In the genomic region with DNA sequence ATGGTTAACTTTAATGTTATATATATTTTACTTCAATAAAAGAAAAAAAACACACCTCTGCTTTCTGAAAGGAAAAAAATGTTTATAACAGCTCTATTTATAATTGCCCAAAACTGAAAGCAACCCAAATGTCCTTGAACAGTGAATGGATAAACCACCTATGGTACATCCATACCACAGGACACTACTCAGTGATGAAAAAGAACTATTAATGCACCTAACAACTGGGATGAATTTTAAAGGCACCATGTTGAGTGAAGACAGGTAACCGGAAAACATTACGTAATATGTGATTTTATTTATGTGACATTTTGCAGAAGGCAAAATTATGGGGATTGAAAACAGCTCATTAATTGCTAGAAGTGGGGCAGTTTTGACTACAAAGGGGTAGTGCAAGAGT, we compare ENCODE assay signal across 34 cellular contexts.
"Had no signal": no experiment of that assay in that cellular context is flagged by ENCODE, and none has a peak within 500 bp of the region (broad histone marks: within the 10 kb centered on the region; RNA-seq: fewer than 3 reads in every experiment).

No MANE protein-coding gene starts in this region.

- H3K4me1 ChIP-seq: adrenal gland, breast epithelium had no signal

- H3K36me3 ChIP-seq: adrenal gland, brain microvascular endothelial cell, breast epithelium had no signal

- ATAC-seq: activated CD8-positive, alpha-beta T cell treated with anti-CD3 and anti-CD28 coated beads for 36 hours; activated naive CD4-positive, alpha-beta T cell treated with anti-CD3 and anti-CD28 coated beads, Interleukin-2, amount 50 U/mL, for 72 hours; activated T-cell treated with anti-CD3 and anti-CD28 coated beads, Interleukin-2, amount 50 U/mL, for 4 hours; activated T-cell treated with anti-CD3 and anti-CD28 coated beads, Interleukin-2, amount 50 U/mL, for 72 hours; activated T-helper 17 cell treated with anti-CD3 and anti-CD28 coated beads, Interleukin-2, amount 50 U/mL, for 72 hours; body of pancreas had no signal

- H3K9me3 ChIP-seq: adrenal gland, body of pancreas, breast epithelium had no signal

- H3K4me3 ChIP-seq: adrenal gland, body of pancreas, breast epithelium had no signal

- H3K27ac ChIP-seq: adrenal gland, body of pancreas, brain microvascular endothelial cell, breast epithelium, VCaP had no signal

- DNase-seq: activated B cell treated with CpG ODN at 0.5 μM for 24 hours; activated CD4-positive, alpha-beta memory T cell treated with anti-CD3 and anti-CD28 coated beads for 36 hours; activated CD4-positive, alpha-beta T cell treated with anti-CD3 and anti-CD28 coated beads for 4 hours; activated CD4-positive, alpha-beta T cell treated with anti-CD3 and anti-CD28 coated beads, Interleukin-2, amount 10 ng/mL, durations not matched to agents 24 days and 14 days; activated CD4-positive, alpha-beta T cell treated with anti-CD3 and anti-CD28 coated beads, Interleukin-2, amount 50 U/mL, for 1 hour; activated CD4-positive, alpha-beta T cell treated with anti-CD3 and anti-CD28 coated beads, Interleukin-2, amount 50 U/mL, for 4 hours; activated CD4-positive, CD25-positive, alpha-beta regulatory T cell treated with anti-CD3 and anti-CD28 coated beads, Interleukin-2, amount 50 U/mL, for 72 hours; activated CD8-positive, alpha-beta memory T cell treated with anti-CD3 and anti-CD28 coated beads, Interleukin-2, amount 50 U/mL, for 4 hours; activated CD8-positive, alpha-beta T cell treated with anti-CD3 and anti-CD28 coated beads for 36 hours; activated effector memory CD4-positive, alpha-beta T cell treated with anti-CD3 and anti-CD28 coated beads, Interleukin-2, amount 50 U/mL, for 16 hours; activated gamma-delta T cell treated with Interleukin-2 at 50 U/mL for 16 hours; activated naive CD4-positive, alpha-beta T cell; activated naive CD4-positive, alpha-beta T cell treated with anti-CD3 and anti-CD28 coated beads for 36 hours; activated naive CD4-positive, alpha-beta T cell treated with anti-CD3 and anti-CD28 coated beads, Interleukin-2, amount 50 U/mL, for 16 hours; activated naive CD8-positive, alpha-beta T cell treated with anti-CD3 and anti-CD28 coated beads for 36 hours; activated T-cell treated with anti-CD3 and anti-CD28 coated beads for 4 hours; activated T-cell treated with anti-CD3 and anti-CD28 coated beads, Interleukin-2, amount 50 U/mL, for 1 hour; activated T-cell treated with anti-CD3 and anti-CD28 coated beads, Interleukin-2, amount 50 U/mL, for 4 hours; activated T-cell treated with anti-CD3 and anti-CD28 coated beads, Interleukin-2, amount 50 U/mL, for 72 hours; adrenal gland; amniotic stem cell; aorta; body of pancreas; brain microvascular endothelial cell; central memory CD4-positive, alpha-beta T cell; T-helper 1 cell; T-helper 2 cell; T-helper 9 cell had no signal

- H3K27me3 ChIP-seq: adrenal gland, body of pancreas, brain microvascular endothelial cell, breast epithelium had no signal

- FAIRE-seq: astrocyte, TTC549 had no signal
